Comparison of ENCODE assay signal across 26 cellular contexts in genomic region chr11:106173291-106173690, GRCh38.
"Had no signal": no experiment of that assay in that cellular context is flagged by ENCODE, and none has a peak within 500 bp of the region (broad histone marks: within the 10 kb centered on the region; RNA-seq: fewer than 3 reads in every experiment).

No MANE protein-coding gene starts in this region.

- H3K27ac ChIP-seq: ascending aorta, body of pancreas, SJSA1 had no signal

- H3K27ac Mint-ChIP-seq: activated CD8-positive, alpha-beta memory T cell treated with anti-CD3 and anti-CD28 coated beads, Interleukin-2, amount 10 ng/mL, durations not matched to agents 7 days and 5 days; activated naive CD4-positive, alpha-beta T cell treated with anti-CD3 and anti-CD28 coated beads, Interleukin-2, amount 50 U/mL, for 72 hours; activated naive CD8-positive, alpha-beta T cell treated with anti-CD3 and anti-CD28 coated beads, Interleukin-2, amount 50 U/mL, for 24 hours; activated T-cell treated with anti-CD3 and anti-CD28 coated beads, Interleukin-2, amount 50 U/mL, for 24 hours; activated T-helper 1 cell treated with anti-CD3 and anti-CD28 coated beads, Interleukin-12 subunit alpha, Interleukin-12 subunit beta, Interleukin-2, Interleukin-4 antibody, amounts not matched to agents 30 ng/mL and 10 ng/mL and 1 ng/mL, durations not matched to agents 14 hours and 24 hours and 36 hours; T-helper 17 cell; WTC11 had no signal

- H3K27me3 Mint-ChIP-seq: activated CD8-positive, alpha-beta memory T cell treated with anti-CD3 and anti-CD28 coated beads, Interleukin-2, amount 10 ng/mL, durations not matched to agents 7 days and 5 days; activated naive CD8-positive, alpha-beta T cell treated with anti-CD3 and anti-CD28 coated beads, Interleukin-2, amount 50 U/mL, for 24 hours had no signal

- H3K36me3 Mint-ChIP-seq: activated CD8-positive, alpha-beta memory T cell treated with anti-CD3 and anti-CD28 coated beads, Interleukin-2, amount 10 ng/mL, durations not matched to agents 7 days and 5 days had no signal

- H3K4me3 ChIP-seq: ascending aorta, body of pancreas, SJSA1 had no signal

- H3K4me1 ChIP-seq: ascending aorta, body of pancreas, SJSA1 had no signal

- H3K4me1 Mint-ChIP-seq: activated CD8-positive, alpha-beta memory T cell treated with anti-CD3 and anti-CD28 coated beads, Interleukin-2, amount 10 ng/mL, durations not matched to agents 7 days and 5 days; activated naive CD8-positive, alpha-beta T cell treated with anti-CD3 and anti-CD28 coated beads, Interleukin-2, amount 50 U/mL, for 24 hours; central memory CD8-positive, alpha-beta T cell; T-helper 17 cell had no signal

- ATAC-seq: activated CD8-positive, alpha-beta memory T cell treated with anti-CD3 and anti-CD28 coated beads, Interleukin-2, amount 10 ng/mL, durations not matched to agents 7 days and 5 days; activated naive CD4-positive, alpha-beta T cell treated with anti-CD3 and anti-CD28 coated beads, Interleukin-2, amount 50 U/mL, for 72 hours; activated naive CD8-positive, alpha-beta T cell treated with anti-CD3 and anti-CD28 coated beads, Interleukin-2, amount 50 U/mL, for 24 hours; body of pancreas; T-helper 17 cell; WTC11 had no signal

- H3K9me3 ChIP-seq: ascending aorta, body of pancreas, SJSA1 had no signal

- H3K36me3 ChIP-seq: ascending aorta, SJSA1 had no signal

- H3K27me3 ChIP-seq: ascending aorta, body of pancreas, SJSA1 had no signal

- H3K9me3 Mint-ChIP-seq: activated naive CD8-positive, alpha-beta T cell treated with anti-CD3 and anti-CD28 coated beads, Interleukin-2, amount 50 U/mL, for 24 hours; activated T-cell treated with anti-CD3 and anti-CD28 coated beads, Interleukin-2, amount 50 U/mL, for 24 hours; central memory CD8-positive, alpha-beta T cell had no signal

- DNase-seq: activated CD4-positive, alpha-beta T cell treated with anti-CD3 and anti-CD28 coated beads for 48 hours; activated CD4-positive, alpha-beta T cell treated with anti-CD3 and anti-CD28 coated beads, Interleukin-2, amount 50 U/mL, for 4 hours; activated CD4-positive, CD25-positive, alpha-beta regulatory T cell treated with anti-CD3 and anti-CD28 coated beads, Interleukin-2, amount 50 U/mL, for 72 hours; activated CD8-positive, alpha-beta memory T cell treated with anti-CD3 and anti-CD28 coated beads, Interleukin-2, amount 10 ng/mL, durations not matched to agents 7 days and 5 days; activated effector memory CD4-positive, alpha-beta T cell treated with Interleukin-2 at 50 U/mL for 16 hours; activated naive CD4-positive, alpha-beta T cell treated with Interleukin-2 at 50 U/mL for 16 hours; activated naive CD8-positive, alpha-beta T cell treated with anti-CD3 and anti-CD28 coated beads, Interleukin-2, amount 50 U/mL, for 24 hours; activated T-cell treated with anti-CD3 and anti-CD28 coated beads, Interleukin-2, amount 50 U/mL, for 24 hours; amniotic stem cell; body of pancreas; Karpas-422; NCI-H1105 treated with DMSO at 0.1 percent for 48 hours; NCI-H1436 treated with DMSO at 0.1 percent for 48 hours; NCI-H187; NCI-H2081; NCI-H524; PC-3; SHP77; T-helper 17 cell; T-helper 9 cell had no signal

- H3K4me3 Mint-ChIP-seq: activated CD8-positive, alpha-beta memory T cell treated with anti-CD3 and anti-CD28 coated beads, Interleukin-2, amount 10 ng/mL, durations not matched to agents 7 days and 5 days; activated naive CD8-positive, alpha-beta T cell treated with anti-CD3 and anti-CD28 coated beads, Interleukin-2, amount 50 U/mL, for 24 hours; activated T-cell treated with anti-CD3 and anti-CD28 coated beads, Interleukin-2, amount 50 U/mL, for 24 hours; activated T-helper 1 cell treated with anti-CD3 and anti-CD28 coated beads, Interleukin-12 subunit alpha, Interleukin-12 subunit beta, Interleukin-2, Interleukin-4 antibody, amounts not matched to agents 30 ng/mL and 10 ng/mL and 1 ng/mL, durations not matched to agents 14 hours and 24 hours and 36 hours; central memory CD8-positive, alpha-beta T cell; T-helper 17 cell; WTC11 had no signal
